ENCODE assay signal across 17 cellular contexts in the genomic region with DNA sequence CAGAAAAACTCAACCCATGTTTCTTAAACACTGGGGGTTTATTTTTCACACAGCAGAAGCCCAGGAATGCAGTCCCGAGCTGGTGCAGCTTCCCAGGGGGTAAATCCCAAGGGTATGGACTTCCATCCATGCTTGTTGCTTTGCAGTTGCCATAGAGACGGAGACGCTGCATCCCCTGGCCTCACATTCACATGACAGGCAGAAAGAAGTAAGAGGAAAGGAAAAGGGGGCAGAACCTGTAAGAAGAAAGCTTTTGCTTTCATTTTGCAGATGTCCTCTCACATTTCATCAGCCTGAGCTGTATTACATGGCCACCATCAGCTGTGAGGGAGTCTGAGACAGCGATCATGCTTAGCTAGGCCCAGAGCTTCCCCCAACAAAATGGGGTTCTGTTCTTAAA.
A peak's percentile ranks its signal among the peaks of the same experiment; 100 is the strongest.
DNase-seq lines count a peak whose midpoint lies in the region; ATAC-seq and TF ChIP-seq lines count a peak whose summit lies in the region.
"Had no signal": no experiment of that assay in that cellular context is flagged by ENCODE, and none has a peak within 500 bp of the region (broad histone marks: within the 10 kb centered on the region; RNA-seq: fewer than 3 reads in every experiment).

No MANE protein-coding gene starts in this region.

- POLR2A ChIA-PET in naive thymus-derived CD4-positive, alpha-beta T cell (lab: Charles Lee): no interaction called here

- H3K27me3 Mint-ChIP-seq in naive thymus-derived CD4-positive, alpha-beta T cell: peaks cover 5 to 16% (median 8%) of the 10 kb centered on the region in 5 donors

- H3K9me3 Mint-ChIP-seq in naive thymus-derived CD4-positive, alpha-beta T cell: peaks cover 0 to 4% (median 0%) of the 10 kb centered on the region in 11 donors

- CTCF ChIA-PET in naive thymus-derived CD4-positive, alpha-beta T cell (lab: Charles Lee): no interaction called here

- no peaks in the 10 kb centered on the region for H3K9me3 ChIP-seq in naive thymus-derived CD4-positive, alpha-beta T cell (ENCODE audit: control insufficient read depth in 2 of 3, low read length in 3 of 3)
- H3K9me3 ChIP-seq: mucosa of descending colon had no signal

- peaks cover 0 to 3% (median 0%) of the 10 kb centered on the region in 5 donors for H3K36me3 Mint-ChIP-seq in naive thymus-derived CD4-positive, alpha-beta T cell
- H3K36me3 Mint-ChIP-seq: activated naive CD4-positive, alpha-beta T cell treated with anti-CD3 and anti-CD28 coated beads, Interleukin-2, amount 50 U/mL, for 72 hours; CD4-positive, alpha-beta memory T cell had no signal

- H3K4me1 ChIP-seq in naive thymus-derived CD4-positive, alpha-beta T cell (ENCODE audit: control insufficient read depth in 2 of 2, insufficient read depth in 2 of 2, low read length in 2 of 2): no peaks in the 10 kb centered on the region

- H3K27me3 ChIP-seq in brain microvascular endothelial cell (replicated peaks): no peaks in the 10 kb centered on the region
- no peaks in the 10 kb centered on the region for H3K27me3 ChIP-seq in naive thymus-derived CD4-positive, alpha-beta T cell (ENCODE audit: control insufficient read depth in 2 of 2, insufficient read depth in 2 of 2, low read length in 2 of 2)

- no peak overlapping the region for H3K4me3 ChIP-seq in brain microvascular endothelial cell (ENCODE audit: low read depth, low read length)
- H3K4me3 ChIP-seq in naive thymus-derived CD4-positive, alpha-beta T cell (ENCODE audit: low read length): no peak overlapping the region
- H3K4me3 ChIP-seq: mucosa of descending colon, SK-N-MC, skin epidermis had no signal

- H3K4me3 Mint-ChIP-seq in naive thymus-derived CD4-positive, alpha-beta T cell: peak overlapping the region in 1 of 10 donors; percentile 7

- ATAC-seq in HG02610 (IDR thresholded peaks at IDR 0.05; ENCODE audit: unreplicated experiment) (peak; percentile 62), GM21737 (IDR thresholded peaks at IDR 0.05; ENCODE audit: unreplicated experiment) (no peak)
- ATAC-seq in naive thymus-derived CD4-positive, alpha-beta T cell: peak; percentile 37
- ATAC-seq: activated naive CD4-positive, alpha-beta T cell treated with anti-CD3 and anti-CD28 coated beads, Interleukin-2, amount 50 U/mL, for 72 hours; mucosa of descending colon had no signal

- DNase-seq in GM10266 (ENCODE audit: extremely low spot score) (peak; percentile 26), brain microvascular endothelial cell (peak; percentile 75), glomerular visceral epithelial cell (ENCODE audit: extremely low spot score) (no peak), dedifferentiated amniotic fluid mesenchymal stem cell (ENCODE audit: extremely low spot score) (no peak), GDM1 (lab: John Stamatoyannopoulos, UW) (no peak)
- no peak for DNase-seq in naive thymus-derived CD4-positive, alpha-beta T cell
- DNase-seq: activated CD4-positive, alpha-beta T cell treated with anti-CD3 and anti-CD28 coated beads, Interleukin-2, amount 50 U/mL, for 1 hour; CD4-positive, alpha-beta memory T cell; head of caudate nucleus; mucosa of descending colon; NCI-H1092 treated with DMSO at 0.1 percent for 48 hours; NCI-H69 had no signal

- no peak for TF ChIP-seq CTCF in GM10266 (IDR thresholded peaks at IDR 0.05; ENCODE audit: control insufficient read depth, insufficient read depth, low read depth, missing control alignments)
- TF ChIP-seq CTCF in brain microvascular endothelial cell (IDR thresholded peaks at IDR 0.05; ENCODE audit: low read depth, low read length, missing control alignments): no peak

- intact Hi-C loops in naive thymus-derived CD4-positive, alpha-beta T cell (cut with micrococcal nuclease): no loop called here

- no peaks in the 10 kb centered on the region for H3K36me3 ChIP-seq in brain microvascular endothelial cell (replicated peaks)
- no peaks in the 10 kb centered on the region for H3K36me3 ChIP-seq in naive thymus-derived CD4-positive, alpha-beta T cell (ENCODE audit: control insufficient read depth in 2 of 3, insufficient read depth in 3 of 3, low read length in 3 of 3)

- H3K27ac ChIP-seq in brain microvascular endothelial cell: no peak overlapping the region
- no peak overlapping the region for H3K27ac ChIP-seq in naive thymus-derived CD4-positive, alpha-beta T cell (ENCODE audit: low read depth, low read length)
- H3K27ac ChIP-seq: SK-N-MC, skin epidermis had no signal

- H3K27ac Mint-ChIP-seq in naive thymus-derived CD4-positive, alpha-beta T cell: peak overlapping the region in 1 of 9 donors; percentile 56

- H3K4me1 Mint-ChIP-seq in naive thymus-derived CD4-positive, alpha-beta T cell: peaks cover 0 to 11% (median 0%) of the 10 kb centered on the region in 7 donors
- H3K4me1 Mint-ChIP-seq: CD4-positive, alpha-beta memory T cell had no signal

- in situ Hi-C loops in brain microvascular endothelial cell (cut with HindIII; ENCODE audit: low pct_ligation_motif_present, low sequenced_read_pairs): no loop called here

Comparison
In these comparisons a context has a peak if more than half of its experiments do, and no peak if none do; other contexts are left out.
1. DNase-seq: peak in GM10266 (single experiment) and brain microvascular endothelial cell (single experiment); none in naive thymus-derived CD4-positive, alpha-beta T cell (0 of 9), glomerular visceral epithelial cell (single experiment), dedifferentiated amniotic fluid mesenchymal stem cell (single experiment) and GDM1 (single experiment).